Comparison of ENCODE assay signal across 8 cellular contexts in the genomic region with DNA sequence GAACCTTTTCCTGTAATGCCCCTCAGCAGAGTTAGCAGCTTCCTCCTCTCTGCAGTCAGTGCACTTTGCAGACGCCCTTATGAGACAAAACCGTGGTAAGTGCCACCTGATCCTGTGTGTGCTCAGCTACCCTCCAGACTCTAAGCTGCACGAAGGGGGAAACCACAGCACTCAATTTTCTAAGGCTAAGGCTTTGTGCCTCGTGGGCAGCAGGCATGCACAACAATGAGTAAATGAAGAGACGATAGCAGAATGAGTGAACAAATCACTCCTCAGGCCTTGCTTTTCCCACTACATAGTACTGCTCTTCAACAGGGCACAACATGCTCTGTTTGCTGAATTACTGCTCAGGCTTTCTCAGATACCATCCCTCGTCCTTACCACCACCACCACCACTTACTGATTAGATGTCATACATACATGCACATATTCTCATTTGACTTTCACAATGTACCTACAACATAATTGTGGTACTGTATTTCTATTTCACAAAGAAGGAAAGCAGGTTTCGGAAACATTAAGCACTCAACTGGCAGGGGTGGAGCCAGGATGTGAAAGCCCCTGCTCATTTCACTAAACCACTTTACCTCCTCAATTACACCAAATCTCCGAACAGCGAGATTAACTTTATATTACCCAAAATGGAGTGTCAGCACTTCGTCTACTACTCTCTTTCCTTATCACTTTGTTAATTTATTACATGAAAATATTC.
DNase-seq lines count a peak whose midpoint lies in the region; ATAC-seq and TF ChIP-seq lines count a peak whose summit lies in the region.

No MANE protein-coding gene starts in this region.

- DNase-seq in GM13976 (ENCODE audit: low spot score) (peak; percentile 31), Karpas-422 (peak; percentile 81), hepatocyte (ENCODE audit: low spot score) (no peak), G401 (ENCODE audit: low spot score) (no peak), GOT3 (lab: John Stamatoyannopoulos, UW) (no peak)
- peak; percentile 29 to 36 for DNase-seq in activated CD4-positive, alpha-beta T cell treated with anti-CD3 and anti-CD28 coated beads, Interleukin-2, amount 50 U/mL, for 4 hours
- DNase-seq in stimulated activated naive CD8-positive, alpha-beta T cell treated with anti-CD3 and anti-CD28 coated beads, Interleukin-15, Interleukin-2, amounts not matched to agents 100 U/mL and 50 U/mL, for 24 hours: peak; percentile 52

- TF ChIP-seq CTCF in GM13976 (IDR thresholded peaks at IDR 0.05; ENCODE audit: borderline replicate concordance, control extremely low read depth, extremely low read depth, insufficient read depth, missing control alignments): no peak
- TF ChIP-seq CTCF in hepatocyte (IDR thresholded peaks at IDR 0.05; ENCODE audit: poor library complexity): no peak

- peaks cover 50% of the 10 kb centered on the region for H3K4me1 ChIP-seq in Karpas-422 (ENCODE audit: low read length)
- no peaks in the 10 kb centered on the region for H3K4me1 ChIP-seq in hepatocyte (ENCODE audit: insufficient read depth)

- H3K4me2 ChIP-seq in Karpas-422 (ENCODE audit: low read depth, low read length, poor library complexity, severe bottlenecking): peak overlapping the region; percentile 69
- H3K4me2 ChIP-seq in hepatocyte: no peak overlapping the region

- no peaks in the 10 kb centered on the region for H3K27me3 ChIP-seq in Karpas-422 (ENCODE audit: low read length)
- no peaks in the 10 kb centered on the region for H3K27me3 ChIP-seq in hepatocyte

- H3K27ac ChIP-seq in Karpas-422 (ENCODE audit: low read length) (peak overlapping the region; percentile 95), hepatocyte (peak overlapping the region; percentile 9)

- H3K9me3 ChIP-seq in Karpas-422 (ENCODE audit: low read length) (no peaks in the 10 kb centered on the region), hepatocyte (ENCODE audit: low read depth) (no peaks in the 10 kb centered on the region)

- WGBS in hepatocyte (ENCODE audit: low lambda C conversion rate, missing lambda C conversion rate): 77% methylated on average over 10 of the region's 10 CpGs

- H3K4me3 ChIP-seq in Karpas-422 (ENCODE audit: low read length) (peak overlapping the region; percentile 45), hepatocyte (no peak overlapping the region)

- H3K79me2 ChIP-seq in Karpas-422 (ENCODE audit: low read length): no peaks in the 10 kb centered on the region
- no peaks in the 10 kb centered on the region for H3K79me2 ChIP-seq in hepatocyte

- H3K9me2 ChIP-seq in Karpas-422 (replicated peaks; ENCODE audit: insufficient read depth, low read length): no peaks in the 10 kb centered on the region
- H3K9me2 ChIP-seq in hepatocyte (replicated peaks; ENCODE audit: insufficient read depth): no peaks in the 10 kb centered on the region

- H4K20me1 ChIP-seq in Karpas-422 (ENCODE audit: insufficient read depth, low read depth, low read length) (no peaks in the 10 kb centered on the region), hepatocyte (ENCODE audit: insufficient read depth, poor library complexity, severe bottlenecking) (no peaks in the 10 kb centered on the region)

- H2AFZ ChIP-seq in Karpas-422 (ENCODE audit: low read length): peak overlapping the region; percentile 76
- H2AFZ ChIP-seq in hepatocyte: no peak overlapping the region

- H3K36me3 ChIP-seq in Karpas-422 (ENCODE audit: insufficient read depth, low read length) (no peaks in the 10 kb centered on the region), hepatocyte (replicated peaks; ENCODE audit: insufficient read depth, low read depth) (no peaks in the 10 kb centered on the region)

- H3K9ac ChIP-seq in Karpas-422 (ENCODE audit: low read length): peak overlapping the region; percentile 63

- in situ Hi-C loops in GM13976 (cut with MboI; ENCODE audit: low sequenced_read_pairs, unreplicated experiment) (no loop called here), G401 (cut with HindIII; ENCODE audit: low sequenced_read_pairs) (no loop called here)

- peak; percentile 74 for ATAC-seq in GM21529 (IDR thresholded peaks at IDR 0.05; ENCODE audit: unreplicated experiment)
- peak; percentile 93 for ATAC-seq in stimulated activated naive CD8-positive, alpha-beta T cell treated with anti-CD3 and anti-CD28 coated beads, Interleukin-15, Interleukin-2, amounts not matched to agents 100 U/mL and 50 U/mL, for 24 hours

Comparison
In these comparisons a context has a peak if more than half of its experiments do, and no peak if none do; other contexts are left out.
1. DNase-seq: peak in GM13976 (single experiment), Karpas-422 (single experiment), activated CD4-positive, alpha-beta T cell treated with anti-CD3 and anti-CD28 coated beads, Interleukin-2, amount 50 U/mL, for 4 hours (2 of 2) and stimulated activated naive CD8-positive, alpha-beta T cell treated with anti-CD3 and anti-CD28 coated beads, Interleukin-15, Interleukin-2, amounts not matched to agents 100 U/mL and 50 U/mL, for 24 hours (single experiment); none in hepatocyte (single experiment), G401 (single experiment) and GOT3 (single experiment).